18 cellular contexts compared by ENCODE assay signal in the genomic region with DNA sequence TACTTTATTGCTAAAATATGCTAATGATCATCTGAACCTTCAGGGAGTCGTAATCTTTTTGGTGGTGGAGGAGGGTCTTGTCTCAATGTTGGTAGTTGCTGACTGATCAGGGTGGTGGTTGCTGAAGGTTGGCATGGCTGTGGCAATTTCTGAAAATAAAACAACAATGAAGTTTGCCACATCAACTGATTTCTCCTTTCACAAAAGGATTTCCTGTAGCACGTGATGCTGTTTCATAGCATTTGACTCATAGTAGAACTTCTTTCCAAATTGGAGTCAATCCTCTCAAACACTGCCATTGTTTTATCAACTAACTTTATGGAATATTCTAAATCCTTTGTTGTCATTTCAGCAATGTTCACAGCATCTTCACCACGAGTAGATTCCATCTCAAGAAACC. TPM values are rescaled to one million over a fixed set of nuclear protein-coding genes. Genes with fewer than 3 reads are reported as not detected.
DNase-seq lines count a peak whose midpoint lies in the region; ATAC-seq, FAIRE-seq and TF ChIP-seq lines count a peak whose summit lies in the region.
"Had no signal": no experiment of that assay in that cellular context is flagged by ENCODE, and none has a peak within 500 bp of the region (broad histone marks: within the 10 kb centered on the region; RNA-seq: fewer than 3 reads in every experiment).

No MANE protein-coding gene starts in this region.

- H3K36me3 ChIP-seq in Loucy (ENCODE audit: insufficient read depth, low read length) = no peaks in the 10 kb centered on the region
- H3K36me3 ChIP-seq: SJSA1 had no signal

- no peaks in the 10 kb centered on the region for H3K9me3 Mint-ChIP-seq in activated T-cell treated with anti-CD3 and anti-CD28 coated beads, Interleukin-2, amount 50 U/mL, for 72 hours
- H3K9me3 Mint-ChIP-seq in CD4-positive, alpha-beta T cell = no peaks in the 10 kb centered on the region
- H3K9me3 Mint-ChIP-seq: H9, IgD-negative memory B cell had no signal

- H3K9me2 ChIP-seq in Loucy (replicated peaks; ENCODE audit: low read depth, low read length) = no peaks in the 10 kb centered on the region

- H3K4me1 ChIP-seq in Loucy (ENCODE audit: insufficient read depth, low read length, poor library complexity, severe bottlenecking) = peaks cover 50% of the 10 kb centered on the region

- H3K27me3 ChIP-seq in Loucy (ENCODE audit: insufficient read depth, low read length, poor library complexity, severe bottlenecking) = no peaks in the 10 kb centered on the region
- H3K27me3 ChIP-seq in CD4-positive, alpha-beta T cell (ENCODE audit: control insufficient read depth, insufficient read depth, low read length) = no peaks in the 10 kb centered on the region
- H3K27me3 ChIP-seq: SJSA1 had no signal

- H3K9me3 ChIP-seq in Loucy (ENCODE audit: insufficient read depth, low read depth, low read length) = no peaks in the 10 kb centered on the region
- no peaks in the 10 kb centered on the region for H3K9me3 ChIP-seq in CD4-positive, alpha-beta T cell (ENCODE audit: control insufficient read depth, low read length)
- H3K9me3 ChIP-seq: SJSA1 had no signal

- H3K79me2 ChIP-seq in Loucy (ENCODE audit: insufficient read depth, low read length) = no peaks in the 10 kb centered on the region

- H3K27ac Mint-ChIP-seq in activated T-cell treated with anti-CD3 and anti-CD28 coated beads, Interleukin-2, amount 50 U/mL, for 72 hours = no peak overlapping the region
- no peak overlapping the region for H3K27ac Mint-ChIP-seq in CD4-positive, alpha-beta T cell
- H3K27ac Mint-ChIP-seq: CD14-positive monocyte, H9, IgD-negative memory B cell had no signal

- TF ChIP-seq CTCF in Loucy (conservative IDR thresholded peaks at IDR 0.05; ENCODE audit: low read length) (no peak), fibroblast of the aortic adventitia (IDR thresholded peaks at IDR 0.05; ENCODE audit: insufficient read depth, low read length) (no peak)
- no peak for TF ChIP-seq CTCF in CD4-positive, alpha-beta T cell (IDR thresholded peaks at IDR 0.05)

- no peak overlapping the region for H3K27ac ChIP-seq in CD4-positive, alpha-beta T cell (ENCODE audit: low read depth, low read length)
- H3K27ac ChIP-seq: SJSA1 had no signal

- H3K4me3 ChIP-seq in Loucy (ENCODE audit: low read length, poor library complexity, severe bottlenecking) (no peak overlapping the region), fibroblast of the aortic adventitia (ENCODE audit: low read depth, low read length) (no peak overlapping the region)
- H3K4me3 ChIP-seq: SJSA1 had no signal

- H3K4me3 Mint-ChIP-seq in activated T-cell treated with anti-CD3 and anti-CD28 coated beads, Interleukin-2, amount 50 U/mL, for 72 hours = no peak overlapping the region
- H3K4me3 Mint-ChIP-seq in CD4-positive, alpha-beta T cell = no peak overlapping the region
- H3K4me3 Mint-ChIP-seq: CD14-positive monocyte, H9, IgD-negative memory B cell had no signal

- H2AFZ ChIP-seq in Loucy (ENCODE audit: low read length) = peak overlapping the region; percentile 45; the same call in 1 of the 2 replicates

- FAIRE-seq in HTR-8/SVneo (lab: Jason Lieb, UNC) = no peak

- DNase-seq in dermis blood vessel endothelial cell (peak; percentile 52), fibroblast of the aortic adventitia (ENCODE audit: low read depth) (peak; percentile 51), HTR-8/SVneo (ENCODE audit: insufficient read length, low spot score) (no peak), KG1 (lab: John Stamatoyannopoulos, UW) (no peak)
- no peak for DNase-seq in activated T-cell treated with anti-CD3 and anti-CD28 coated beads, Interleukin-2, amount 50 U/mL, for 72 hours
- DNase-seq in CD4-positive, alpha-beta T cell = no peak
- DNase-seq: ACHN, DMS79 treated with DMSO at 0.1 percent for 48 hours, H9, Kasumi-1, NCI-H187, NCI-H226, NCI-H524 treated with DMSO at 0.1 percent for 48 hours had no signal

- ATAC-seq in activated T-cell treated with anti-CD3 and anti-CD28 coated beads, Interleukin-2, amount 50 U/mL, for 72 hours (replicated peaks in 1 of 2) = no peak
- no peak for ATAC-seq in CD4-positive, alpha-beta T cell (ENCODE audit: poor library complexity)
- ATAC-seq: Panc1 had no signal

- CTCF ChIA-PET in CD4-positive, alpha-beta T cell (lab: Charles Lee) = no interaction called here

- no peaks in the 10 kb centered on the region for H4K20me1 ChIP-seq in Loucy (ENCODE audit: insufficient read depth, low read length, poor library complexity, severe bottlenecking)

- POLR2A ChIA-PET in CD4-positive, alpha-beta T cell (lab: Charles Lee) = no interaction called here

- H3F3A ChIP-seq in Loucy (ENCODE audit: low read depth) = no peaks in the 10 kb centered on the region

- peaks cover 4% of the 10 kb centered on the region for H3K4me1 Mint-ChIP-seq in activated T-cell treated with anti-CD3 and anti-CD28 coated beads, Interleukin-2, amount 50 U/mL, for 72 hours (ENCODE audit: low read depth)
- H3K4me1 Mint-ChIP-seq in CD4-positive, alpha-beta T cell (ENCODE audit: low read depth) = no peaks in the 10 kb centered on the region
- H3K4me1 Mint-ChIP-seq: CD14-positive monocyte had no signal

- H3K36me3 Mint-ChIP-seq in activated T-cell treated with anti-CD3 and anti-CD28 coated beads, Interleukin-2, amount 50 U/mL, for 72 hours (ENCODE audit: insufficient read depth in 2 of 2) = no peaks in the 10 kb centered on the region
- no peaks in the 10 kb centered on the region for H3K36me3 Mint-ChIP-seq in CD4-positive, alpha-beta T cell (ENCODE audit: low read depth)
- H3K36me3 Mint-ChIP-seq: CD14-positive monocyte had no signal

- no peak overlapping the region for H3K9ac ChIP-seq in Loucy (ENCODE audit: low read depth, low read length, poor library complexity, severe bottlenecking)

- H3K4me2 ChIP-seq in Loucy (ENCODE audit: low read depth, low read length, poor library complexity, severe bottlenecking) = peak overlapping the region; percentile 10

- intact Hi-C loops in CD4-positive, alpha-beta T cell (cut with DNase I, micrococcal nuclease) = no loop called here

- H3K27me3 Mint-ChIP-seq in activated T-cell treated with anti-CD3 and anti-CD28 coated beads, Interleukin-2, amount 50 U/mL, for 72 hours (ENCODE audit: low read depth) = no peaks in the 10 kb centered on the region
- no peaks in the 10 kb centered on the region for H3K27me3 Mint-ChIP-seq in CD4-positive, alpha-beta T cell
- H3K27me3 Mint-ChIP-seq: IgD-negative memory B cell had no signal

RNA-seq across cellular contexts. Expression of a gene that starts 19.3 kb away (rescaled TPM):
- total RNA-seq in dermis blood vessel endothelial cell (1.7 and 2.2 TPM in 2 replicates), fibroblast of the aortic adventitia (ENCODE audit: low replicate concordance) (10.8 and 17.7 TPM in 2 replicates)
- under 1 TPM; 0.72 to 0.90 TPM for total RNA-seq in activated T-cell treated with anti-CD3 and anti-CD28 coated beads, Interleukin-2, amount 50 U/mL, for 72 hours
- not detected for total RNA-seq in CD4-positive, alpha-beta T cell

Comparison
In these comparisons a context has a peak if more than half of its experiments do, and no peak if none do; other contexts are left out.
1. DNase-seq: peak in dermis blood vessel endothelial cell (single experiment) and fibroblast of the aortic adventitia (single experiment); none in HTR-8/SVneo (single experiment), KG1 (single experiment), activated T-cell treated with anti-CD3 and anti-CD28 coated beads, Interleukin-2, amount 50 U/mL, for 72 hours (0 of 2) and CD4-positive, alpha-beta T cell (0 of 10).